Comparison of ENCODE assay signal across 10 cellular contexts in genomic region chr12:105920161-105920684, GRCh38.
A peak's percentile ranks its signal among the peaks of the same experiment; 100 is the strongest.
DNase-seq lines count a peak whose midpoint lies in the region; ATAC-seq and TF ChIP-seq lines count a peak whose summit lies in the region.
"Had no signal": no experiment of that assay in that cellular context is flagged by ENCODE, and none has a peak within 500 bp of the region (broad histone marks: within the 10 kb centered on the region; RNA-seq: fewer than 3 reads in every experiment).

No MANE protein-coding gene starts in this region.

- intact Hi-C loops in right cardiac atrium (cut with DNase I), result no loop called here
- intact Hi-C loops in testis (cut with DNase I; ENCODE audit: low total_unique reads), result no loop called here

- peaks cover 0 to 4% (median 0%) of the 10 kb centered on the region in 5 experiments for H3K9me3 Mint-ChIP-seq in brain
- H3K9me3 Mint-ChIP-seq in effector memory CD8-positive, alpha-beta T cell, result peaks cover 0 to 7% of the 10 kb centered on the region in 2 donors

- 32% methylated on average over 4 of the region's 4 CpGs for WGBS in right cardiac atrium
- WGBS in testis, 2 donors, result 60 to 66% methylated on average over 4 of the region's 4 CpGs

- no peak for TF ChIP-seq POLR2A in testis (IDR thresholded peaks at IDR 0.05)

- H3K4me1 Mint-ChIP-seq in brain, result peaks cover 30% of the 10 kb centered on the region
- no peaks in the 10 kb centered on the region for H3K4me1 Mint-ChIP-seq in effector memory CD8-positive, alpha-beta T cell (ENCODE audit: low read depth in 2 of 2)

- peaks cover 3% of the 10 kb centered on the region for H3K27me3 Mint-ChIP-seq in brain
- H3K27me3 Mint-ChIP-seq in effector memory CD8-positive, alpha-beta T cell, result peaks cover 12 to 26% of the 10 kb centered on the region in 2 donors

- H3K4me1 ChIP-seq in right cardiac atrium (ENCODE audit: control insufficient read depth, insufficient read depth, low read length), result peaks cover 12% of the 10 kb centered on the region
- no peaks in the 10 kb centered on the region for H3K4me1 ChIP-seq in testis

- ATAC-seq in right cardiac atrium, result peak; percentile 87 to 89
- no peak for ATAC-seq in effector memory CD8-positive, alpha-beta T cell (replicated peaks)

- H3K36me3 ChIP-seq in testis (ENCODE audit: low read depth, missing control alignments), result no peaks in the 10 kb centered on the region
- H3K36me3 ChIP-seq: ascending aorta had no signal

- TF ChIP-seq CTCF in brain (conservative IDR thresholded peaks at IDR 0.05), result no peak
- TF ChIP-seq CTCF in testis (IDR thresholded peaks at IDR 0.05), result no peak
- TF ChIP-seq CTCF in GM20000 (IDR thresholded peaks at IDR 0.05; ENCODE audit: extremely low read depth, missing control alignments), result no peak

- H3K4me3 Mint-ChIP-seq in brain, result peak overlapping the region in 1 of 5 experiments; percentile 20
- H3K4me3 Mint-ChIP-seq in effector memory CD8-positive, alpha-beta T cell, result no peak overlapping the region

- H3K27me3 ChIP-seq in right cardiac atrium (ENCODE audit: control insufficient read depth, insufficient read depth) (no peaks in the 10 kb centered on the region), testis (no peaks in the 10 kb centered on the region)
- H3K27me3 ChIP-seq: ascending aorta had no signal

- H3K27ac ChIP-seq in right cardiac atrium (ENCODE audit: low read length) (peak overlapping the region; percentile 30), testis (no peak overlapping the region)
- H3K27ac ChIP-seq: ascending aorta had no signal

- H3K4me3 ChIP-seq in right cardiac atrium (ENCODE audit: low read length) (no peak overlapping the region), testis (no peak overlapping the region)
- H3K4me3 ChIP-seq: ascending aorta had no signal

- H3K36me3 Mint-ChIP-seq in brain, result no peaks in the 10 kb centered on the region
- no peaks in the 10 kb centered on the region for H3K36me3 Mint-ChIP-seq in effector memory CD8-positive, alpha-beta T cell (ENCODE audit: insufficient read depth)

- peak overlapping the region in 4 of 5 experiments; percentile 51 to 77 (median 64) for H3K27ac Mint-ChIP-seq in brain
- H3K27ac Mint-ChIP-seq in effector memory CD8-positive, alpha-beta T cell, result no peak overlapping the region

- no peaks in the 10 kb centered on the region for H3K9me3 ChIP-seq in right cardiac atrium (ENCODE audit: control insufficient read depth, low read length)
- H3K9me3 ChIP-seq in testis, result no peaks in the 10 kb centered on the region
- H3K9me3 ChIP-seq: ascending aorta had no signal

- peak; percentile 92 for DNase-seq in NCI-H2171 treated with DMSO at 0.1 percent for 48 hours (lab: John Stamatoyannopoulos, UW)
- DNase-seq in right cardiac atrium, result peak; percentile 44 to 74 (median 70)
- peak; percentile 67 for DNase-seq in testis
- no peak for DNase-seq in effector memory CD8-positive, alpha-beta T cell
- no peak for DNase-seq in H4 (ENCODE audit: low spot score)
- no peak for DNase-seq in GM20000 (ENCODE audit: low spot score)
- DNase-seq: kidney, NCI-H187 had no signal

Comparison
In these comparisons a context has a peak if more than half of its experiments do, and no peak if none do; other contexts are left out.
1. DNase-seq: peak in NCI-H2171 treated with DMSO at 0.1 percent for 48 hours (single experiment), right cardiac atrium (3 of 3) and testis (single experiment); none in effector memory CD8-positive, alpha-beta T cell (0 of 3), H4 (single experiment) and GM20000 (single experiment).
2. H3K27ac Mint-ChIP-seq: peak in brain (4 of 5); none in effector memory CD8-positive, alpha-beta T cell (0 of 2).